Comparison of ENCODE assay signal across 13 cellular contexts in genomic region chr5:76732405-76733048, GRCh38. TPM values are rescaled to one million over a fixed set of nuclear protein-coding genes. Genes with fewer than 3 reads are reported as not detected.
DNase-seq lines count a peak whose midpoint lies in the region; ATAC-seq and TF ChIP-seq lines count a peak whose summit lies in the region.
"Had no signal": no experiment of that assay in that cellular context is flagged by ENCODE, and none has a peak within 500 bp of the region (broad histone marks: within the 10 kb centered on the region; RNA-seq: fewer than 3 reads in every experiment).

No MANE protein-coding gene starts in this region.

- H3K36me3 ChIP-seq in CD8-positive, alpha-beta T cell (ENCODE audit: insufficient read depth, low read length), result no peaks in the 10 kb centered on the region
- peaks cover 9% of the 10 kb centered on the region for H3K36me3 ChIP-seq in lower lobe of right lung

- ATAC-seq in CD8-positive, alpha-beta T cell, result peak; percentile 47
- peak; percentile 35 for ATAC-seq in GM21515 (IDR thresholded peaks at IDR 0.05; ENCODE audit: unreplicated experiment)
- ATAC-seq in activated CD8-positive, alpha-beta T cell treated with anti-CD3 and anti-CD28 coated beads, Interleukin-2, amount 10 ng/mL, durations not matched to agents 7 days and 5 days, result no peak
- peak; percentile 11 to 42 for ATAC-seq in lower lobe of right lung
- ATAC-seq in stimulated activated naive B cell treated with anti-CD40 and anti-IgM and Interleukin-4, amounts not matched to agents 10 μg/mL and 1 μg/mL and 100 μg/mL, for 72 hours (replicated peaks), result no peak
- ATAC-seq in GM18868 (IDR thresholded peaks at IDR 0.05; ENCODE audit: unreplicated experiment), result no peak
- ATAC-seq in HG02970 (IDR thresholded peaks at IDR 0.05; ENCODE audit: low FRiP score, unreplicated experiment), result no peak
- ATAC-seq: heart left ventricle had no signal

- peaks cover 36% of the 10 kb centered on the region for H3K4me1 Mint-ChIP-seq in CD8-positive, alpha-beta T cell (ENCODE audit: low read depth)
- H3K4me1 Mint-ChIP-seq in activated CD8-positive, alpha-beta T cell treated with anti-CD3 and anti-CD28 coated beads, Interleukin-2, amount 10 ng/mL, durations not matched to agents 7 days and 5 days (ENCODE audit: low read depth), result peaks cover 26% of the 10 kb centered on the region
- peaks cover 4 to 6% of the 10 kb centered on the region in 2 donors for H3K4me1 Mint-ChIP-seq in stimulated activated naive B cell treated with anti-CD40 and anti-IgM and Interleukin-4, amounts not matched to agents 10 μg/mL and 1 μg/mL and 100 μg/mL, for 72 hours

- peak overlapping the region; percentile 92 for H3K27ac Mint-ChIP-seq in CD8-positive, alpha-beta T cell
- peak overlapping the region; percentile 75 for H3K27ac Mint-ChIP-seq in activated CD8-positive, alpha-beta T cell treated with anti-CD3 and anti-CD28 coated beads, Interleukin-2, amount 10 ng/mL, durations not matched to agents 7 days and 5 days
- H3K27ac Mint-ChIP-seq in stimulated activated naive B cell treated with anti-CD40 and anti-IgM and Interleukin-4, amounts not matched to agents 10 μg/mL and 1 μg/mL and 100 μg/mL, for 72 hours, result no peak overlapping the region

- peak overlapping the region; percentile 65 for H3K27ac ChIP-seq in CD8-positive, alpha-beta T cell (ENCODE audit: low read depth, low read length)
- peak overlapping the region; percentile 20 for H3K27ac ChIP-seq in lower lobe of right lung
- H3K27ac ChIP-seq: thoracic aorta had no signal

- H3K4me3 ChIP-seq in CD8-positive, alpha-beta T cell (ENCODE audit: low read depth, low read length), result no peak overlapping the region
- no peak overlapping the region for H3K4me3 ChIP-seq in lower lobe of right lung
- H3K4me3 ChIP-seq: heart left ventricle, thoracic aorta had no signal

- no peaks in the 10 kb centered on the region for H3K27me3 Mint-ChIP-seq in CD8-positive, alpha-beta T cell (ENCODE audit: low read depth)
- H3K27me3 Mint-ChIP-seq in activated CD8-positive, alpha-beta T cell treated with anti-CD3 and anti-CD28 coated beads, Interleukin-2, amount 10 ng/mL, durations not matched to agents 7 days and 5 days (ENCODE audit: low read depth), result no peaks in the 10 kb centered on the region
- H3K27me3 Mint-ChIP-seq in stimulated activated naive B cell treated with anti-CD40 and anti-IgM and Interleukin-4, amounts not matched to agents 10 μg/mL and 1 μg/mL and 100 μg/mL, for 72 hours, result peaks cover 7 to 13% of the 10 kb centered on the region in 2 donors

- no peaks in the 10 kb centered on the region for H3K27me3 ChIP-seq in CD8-positive, alpha-beta T cell (ENCODE audit: insufficient read depth, low read length)
- no peaks in the 10 kb centered on the region for H3K27me3 ChIP-seq in lower lobe of right lung (ENCODE audit: low read depth)
- H3K27me3 ChIP-seq: heart left ventricle had no signal

- peak overlapping the region; percentile 68 for H3K4me3 Mint-ChIP-seq in CD8-positive, alpha-beta T cell
- peak overlapping the region; percentile 38 for H3K4me3 Mint-ChIP-seq in activated CD8-positive, alpha-beta T cell treated with anti-CD3 and anti-CD28 coated beads, Interleukin-2, amount 10 ng/mL, durations not matched to agents 7 days and 5 days
- no peak overlapping the region for H3K4me3 Mint-ChIP-seq in stimulated activated naive B cell treated with anti-CD40 and anti-IgM and Interleukin-4, amounts not matched to agents 10 μg/mL and 1 μg/mL and 100 μg/mL, for 72 hours

- intact Hi-C loops in CD8-positive, alpha-beta T cell (cut with DNase I, micrococcal nuclease), result loop anchor here (2.0 to 10.0 kb wide), 3 partner anchors 16 to 408 kb away; partner anchors contain the start of genes F2R (in 1 of the 2) and IQGAP2 (in 1 of the 2)
- intact Hi-C loops in lower lobe of right lung (cut with DNase I), result no loop called here

- no peak for TF ChIP-seq CTCF in CD8-positive, alpha-beta T cell (IDR thresholded peaks at IDR 0.05)
- no peak for TF ChIP-seq CTCF in lower lobe of right lung (IDR thresholded peaks at IDR 0.05)

- peaks cover 9% of the 10 kb centered on the region for H3K4me1 ChIP-seq in CD8-positive, alpha-beta T cell (ENCODE audit: insufficient read depth, low read length)
- no peaks in the 10 kb centered on the region for H3K4me1 ChIP-seq in lower lobe of right lung

- DNase-seq in CD8-positive, alpha-beta T cell, result no peak
- no peak for DNase-seq in activated CD8-positive, alpha-beta T cell treated with anti-CD3 and anti-CD28 coated beads, Interleukin-2, amount 10 ng/mL, durations not matched to agents 7 days and 5 days
- DNase-seq in lower lobe of right lung (no peak), 8988T (no peak)
- no peak for DNase-seq in stimulated activated naive B cell treated with anti-CD40 and anti-IgM and Interleukin-4, amounts not matched to agents 10 μg/mL and 1 μg/mL and 100 μg/mL, for 72 hours
- DNase-seq: DMS79, heart left ventricle, kidney, NCI-H69 had no signal

- POLR2A ChIA-PET in CD8-positive, alpha-beta T cell (lab: Charles Lee), result interaction anchor here (0.7 to 1.2 kb wide), 3 partner anchors 13 to 330 kb away, joined by 3 to 4 read pairs (median 3); partner anchors contain the start of gene IQGAP2
- POLR2A ChIA-PET in activated CD8-positive, alpha-beta T cell treated with anti-CD3 and anti-CD28 coated beads, Interleukin-2, amount 10 ng/mL, durations not matched to agents 7 days and 5 days (lab: Charles Lee), result interaction anchor here (0.8 kb wide), 1 partner anchor 10 kb away, joined by 3 read pairs; no protein-coding TSS in a partner anchor

- no peaks in the 10 kb centered on the region for H3K9me3 ChIP-seq in CD8-positive, alpha-beta T cell (ENCODE audit: low read length)
- peaks cover 11% of the 10 kb centered on the region for H3K9me3 ChIP-seq in lower lobe of right lung

- CTCF ChIA-PET in CD8-positive, alpha-beta T cell (lab: Charles Lee), result interaction anchor here (0.8 to 1.5 kb wide), 6 partner anchors 9 to 42 kb away, joined by 3 to 10 read pairs (median 4); partner anchors contain the start of gene F2R
- CTCF ChIA-PET in activated CD8-positive, alpha-beta T cell treated with anti-CD3 and anti-CD28 coated beads, Interleukin-2, amount 10 ng/mL, durations not matched to agents 7 days and 5 days (lab: Charles Lee), result interaction anchor here (0.9 to 2.2 kb wide), 3 partner anchors 15 to 42 kb away, joined by 3 to 12 read pairs (median 4); no protein-coding TSS in a partner anchor

- H3K9me3 Mint-ChIP-seq in CD8-positive, alpha-beta T cell, result peaks cover 20% of the 10 kb centered on the region
- peaks cover 19% of the 10 kb centered on the region for H3K9me3 Mint-ChIP-seq in activated CD8-positive, alpha-beta T cell treated with anti-CD3 and anti-CD28 coated beads, Interleukin-2, amount 10 ng/mL, durations not matched to agents 7 days and 5 days (ENCODE audit: insufficient read depth)
- peaks cover 10 to 20% of the 10 kb centered on the region in 2 donors for H3K9me3 Mint-ChIP-seq in stimulated activated naive B cell treated with anti-CD40 and anti-IgM and Interleukin-4, amounts not matched to agents 10 μg/mL and 1 μg/mL and 100 μg/mL, for 72 hours

- H3K36me3 Mint-ChIP-seq in CD8-positive, alpha-beta T cell, result peaks cover 8% of the 10 kb centered on the region
- peaks cover 36% of the 10 kb centered on the region for H3K36me3 Mint-ChIP-seq in activated CD8-positive, alpha-beta T cell treated with anti-CD3 and anti-CD28 coated beads, Interleukin-2, amount 10 ng/mL, durations not matched to agents 7 days and 5 days (ENCODE audit: low read depth)
- peaks cover 5 to 8% of the 10 kb centered on the region in 2 donors for H3K36me3 Mint-ChIP-seq in stimulated activated naive B cell treated with anti-CD40 and anti-IgM and Interleukin-4, amounts not matched to agents 10 μg/mL and 1 μg/mL and 100 μg/mL, for 72 hours

RNA-seq across cellular contexts. Expression of gene F2R, which starts 16.6 kb away (rescaled TPM):
- 10 to 100 TPM; 10.7 to 12.7 TPM for total RNA-seq in CD8-positive, alpha-beta T cell
- total RNA-seq in activated CD8-positive, alpha-beta T cell treated with anti-CD3 and anti-CD28 coated beads, Interleukin-2, amount 10 ng/mL, durations not matched to agents 7 days and 5 days, result 1 to 10 TPM; 7.5 to 7.9 TPM
- 18.6 TPM for total RNA-seq in lower lobe of right lung

Comparison
In these comparisons a context has a peak if more than half of its experiments do, and no peak if none do; other contexts are left out.
1. ATAC-seq: peak in CD8-positive, alpha-beta T cell (single experiment), GM21515 (single experiment) and lower lobe of right lung (2 of 2); none in activated CD8-positive, alpha-beta T cell treated with anti-CD3 and anti-CD28 coated beads, Interleukin-2, amount 10 ng/mL, durations not matched to agents 7 days and 5 days (single experiment), stimulated activated naive B cell treated with anti-CD40 and anti-IgM and Interleukin-4, amounts not matched to agents 10 μg/mL and 1 μg/mL and 100 μg/mL, for 72 hours (0 of 2), GM18868 (single experiment) and HG02970 (single experiment).
2. H3K4me3 Mint-ChIP-seq: peak in CD8-positive, alpha-beta T cell (single experiment) and activated CD8-positive, alpha-beta T cell treated with anti-CD3 and anti-CD28 coated beads, Interleukin-2, amount 10 ng/mL, durations not matched to agents 7 days and 5 days (single experiment); none in stimulated activated naive B cell treated with anti-CD40 and anti-IgM and Interleukin-4, amounts not matched to agents 10 μg/mL and 1 μg/mL and 100 μg/mL, for 72 hours (0 of 2).